ENCODE assay signal across 27 cellular contexts in genomic region chr9:119941081-119941480, GRCh38.
"Had no signal": no experiment of that assay in that cellular context is flagged by ENCODE, and none has a peak within 500 bp of the region (broad histone marks: within the 10 kb centered on the region; RNA-seq: fewer than 3 reads in every experiment).

No MANE protein-coding gene starts in this region.

- DNase-seq: activated B cell treated with CpG ODN at 0.5 μM for 24 hours; activated CD4-positive, alpha-beta T cell treated with anti-CD3 and anti-CD28 coated beads for 48 hours; activated CD4-positive, alpha-beta T cell treated with anti-CD3 and anti-CD28 coated beads, Interleukin-2, amount 50 U/mL, for 1 hour; activated CD4-positive, alpha-beta T cell treated with anti-CD3 and anti-CD28 coated beads, Interleukin-2, amount 50 U/mL, for 48 hours; activated CD8-positive, alpha-beta memory T cell treated with anti-CD3 and anti-CD28 coated beads for 24 hours; activated CD8-positive, alpha-beta T cell treated with anti-CD3 and anti-CD28 coated beads for 36 hours; activated effector memory CD4-positive, alpha-beta T cell treated with Interleukin-2 at 50 U/mL for 16 hours; activated naive CD4-positive, alpha-beta T cell; activated naive CD4-positive, alpha-beta T cell treated with anti-CD3 and anti-CD28 coated beads, Interleukin-2, amount 10 ng/mL, durations not matched to agents 7 days and 5 days; activated naive CD8-positive, alpha-beta T cell treated with anti-CD3 and anti-CD28 coated beads, Interleukin-2, amount 10 ng/mL, durations not matched to agents 7 days and 5 days; activated T-cell treated with anti-CD3 and anti-CD28 coated beads, Interleukin-2, amount 50 U/mL, for 4 hours; brain microvascular endothelial cell; effector memory CD8-positive, alpha-beta T cell; erythroblast; foreskin melanocyte; head of caudate nucleus; T-helper 1 cell; T-helper 17 cell; T1000; WERI-Rb-1 had no signal

- H3K36me3 ChIP-seq: ascending aorta, brain microvascular endothelial cell, esophagus muscularis mucosa, WERI-Rb-1 had no signal

- H3K27ac ChIP-seq: ascending aorta, brain microvascular endothelial cell, coronary artery, dorsolateral prefrontal cortex, esophagus muscularis mucosa, WERI-Rb-1 had no signal

- H3K27me3 ChIP-seq: ascending aorta, brain microvascular endothelial cell, dorsolateral prefrontal cortex, esophagus muscularis mucosa had no signal

- ATAC-seq: activated CD4-positive, CD25-positive, alpha-beta regulatory T cell treated with anti-CD3 and anti-CD28 coated beads, Interleukin-2, amount 50 U/mL, for 24 hours; activated CD8-positive, alpha-beta T cell treated with anti-CD3 and anti-CD28 coated beads for 36 hours; activated naive CD4-positive, alpha-beta T cell treated with anti-CD3 and anti-CD28 coated beads, Interleukin-2, amount 50 U/mL, for 72 hours; activated T-cell treated with anti-CD3 and anti-CD28 coated beads, Interleukin-2, amount 50 U/mL, for 4 hours; activated T-helper 17 cell treated with anti-CD3 and anti-CD28 coated beads, Interleukin-2, amount 50 U/mL, for 72 hours; effector memory CD8-positive, alpha-beta T cell; T-helper 17 cell had no signal

- H3K9me3 ChIP-seq: ascending aorta, esophagus muscularis mucosa had no signal

- H3K4me3 ChIP-seq: ascending aorta, coronary artery, dorsolateral prefrontal cortex, esophagus muscularis mucosa had no signal
